ENCODE assay signal across 8 cellular contexts in genomic region chr7:151226560-151226874, GRCh38. TPM values are rescaled to one million over a fixed set of nuclear protein-coding genes. Genes with fewer than 3 reads are reported as not detected.
DNase-seq lines count a peak whose midpoint lies in the region; ATAC-seq and TF ChIP-seq lines count a peak whose summit lies in the region.

No MANE protein-coding gene starts in this region.

- no peaks in the 10 kb centered on the region for H4K20me1 ChIP-seq in SU-DHL-6 (ENCODE audit: low read depth, low read length)
- H4K20me1 ChIP-seq in smooth muscle cell (ENCODE audit: low read depth), result no peaks in the 10 kb centered on the region

- H3K27me3 ChIP-seq in SU-DHL-6 (ENCODE audit: low read length) (no peaks in the 10 kb centered on the region), heart right ventricle (no peaks in the 10 kb centered on the region), smooth muscle cell (ENCODE audit: low read depth) (no peaks in the 10 kb centered on the region)

- peaks cover 32% of the 10 kb centered on the region for H3K4me1 Mint-ChIP-seq in T-helper 1 cell treated with Interleukin-12 subunit alpha and Interleukin-12 subunit beta and Interleukin-4 antibody, amounts not matched to agents 30 μg/mL and 1 μg/mL, for 36 hours (ENCODE audit: low read depth)

- no peaks in the 10 kb centered on the region for H3K9me3 Mint-ChIP-seq in T-helper 1 cell treated with Interleukin-12 subunit alpha and Interleukin-12 subunit beta and Interleukin-4 antibody, amounts not matched to agents 30 μg/mL and 1 μg/mL, for 36 hours

- intact Hi-C loops in heart right ventricle (cut with DNase I), result loop anchor here in 2 of 10 donors (5.0 kb wide), 1 partner anchor 104 kb away; no protein-coding TSS in a partner anchor

- H3K9me3 ChIP-seq in SU-DHL-6 (ENCODE audit: insufficient read depth, low read length) (no peaks in the 10 kb centered on the region), heart right ventricle (no peaks in the 10 kb centered on the region), smooth muscle cell (replicated peaks; ENCODE audit: low read depth) (no peaks in the 10 kb centered on the region)

- peaks cover 8 to 31% (median 25%) of the 10 kb centered on the region in 9 donors for H3K4me1 ChIP-seq in heart right ventricle
- peaks cover 16% of the 10 kb centered on the region for H3K4me1 ChIP-seq in smooth muscle cell (ENCODE audit: low read depth)

- H3K36me3 ChIP-seq in SU-DHL-6 (ENCODE audit: low read length) (0 out of 2 replicates have a peak, but pooled peaks cover 7% of the 10 kb centered on the region), heart right ventricle (peaks cover 0 to 41% (median 33%) of the 10 kb centered on the region in 9 donors), smooth muscle cell (ENCODE audit: low read depth) (peaks cover 10% of the 10 kb centered on the region)

- H3K27me3 Mint-ChIP-seq in T-helper 1 cell treated with Interleukin-12 subunit alpha and Interleukin-12 subunit beta and Interleukin-4 antibody, amounts not matched to agents 30 μg/mL and 1 μg/mL, for 36 hours (ENCODE audit: low read depth), result peaks cover 6% of the 10 kb centered on the region

- peak in 5 of 8 donors; percentile 0 to 12 (median 3) for ATAC-seq in heart right ventricle

- peaks cover 27% of the 10 kb centered on the region for H3K36me3 Mint-ChIP-seq in T-helper 1 cell treated with Interleukin-12 subunit alpha and Interleukin-12 subunit beta and Interleukin-4 antibody, amounts not matched to agents 30 μg/mL and 1 μg/mL, for 36 hours (ENCODE audit: low read depth)

- no peak for DNase-seq in T-helper 1 cell
- no peak for DNase-seq in heart right ventricle
- no peak for DNase-seq in smooth muscle cell (lab: John Stamatoyannopoulos, UW; ENCODE audit: unreplicated experiment)
- no peak for DNase-seq in stimulated activated CD4-positive, alpha-beta T cell treated with anti-CD3 and anti-CD28 coated beads, Interleukin-4, amount 100 ng/mL, for 24 hours
- no peak for DNase-seq in DMS79 treated with DMSO at 0.1 percent for 48 hours (lab: John Stamatoyannopoulos, UW)
- no peak for DNase-seq in OCI-M2 (lab: John Stamatoyannopoulos, UW; ENCODE audit: unreplicated experiment)

- H3K27ac ChIP-seq in SU-DHL-6 (ENCODE audit: low read depth, low read length) (no peak overlapping the region), heart right ventricle (peak overlapping the region in 9 of 10 donors; percentile 63 to 91 (median 81)), smooth muscle cell (ENCODE audit: low read depth) (peak overlapping the region; percentile 58)

- H3K79me2 ChIP-seq in SU-DHL-6 (ENCODE audit: insufficient read depth, low read length), result peaks cover 19% of the 10 kb centered on the region
- H3K79me2 ChIP-seq in smooth muscle cell (ENCODE audit: low read depth), result peaks cover 20% of the 10 kb centered on the region

- 0% methylated on average over 15 of the region's 15 CpGs for WGBS in heart right ventricle, 2 donors
- WGBS in smooth muscle cell (ENCODE audit: low lambda C conversion rate), result 5% methylated on average over 15 of the region's 15 CpGs

- H2AFZ ChIP-seq in SU-DHL-6 (ENCODE audit: low read depth, low read length, severe bottlenecking), result peak overlapping the region; percentile 35
- peak overlapping the region; percentile 93 for H2AFZ ChIP-seq in smooth muscle cell (ENCODE audit: low read depth)

- no peaks in the 10 kb centered on the region for H3F3A ChIP-seq in SU-DHL-6 (ENCODE audit: insufficient read depth)
- H3F3A ChIP-seq in smooth muscle cell (ENCODE audit: low read depth), result no peaks in the 10 kb centered on the region

- H3K27ac Mint-ChIP-seq in T-helper 1 cell treated with Interleukin-12 subunit alpha and Interleukin-12 subunit beta and Interleukin-4 antibody, amounts not matched to agents 30 μg/mL and 1 μg/mL, for 36 hours, result peak overlapping the region; percentile 94

- no peaks in the 10 kb centered on the region for H3K9me2 ChIP-seq in SU-DHL-6 (replicated peaks; ENCODE audit: insufficient read depth, low read length)

- peak overlapping the region; percentile 95 for H3K4me3 Mint-ChIP-seq in T-helper 1 cell treated with Interleukin-12 subunit alpha and Interleukin-12 subunit beta and Interleukin-4 antibody, amounts not matched to agents 30 μg/mL and 1 μg/mL, for 36 hours

- H3K4me3 ChIP-seq in SU-DHL-6 (ENCODE audit: insufficient read depth, low read length, poor library complexity, severe bottlenecking) (peak overlapping the region; percentile 70), heart right ventricle (peak overlapping the region; percentile 65 to 94 (median 88)), smooth muscle cell (peak overlapping the region; percentile 72)

- H3K4me2 ChIP-seq in SU-DHL-6 (ENCODE audit: low read depth, low read length, poor library complexity, severe bottlenecking) (peak overlapping the region; percentile 95), smooth muscle cell (peak overlapping the region; percentile 94)

- TF ChIP-seq CTCF in SU-DHL-6 (IDR thresholded peaks at IDR 0.05; ENCODE audit: insufficient read depth, low read length, poor library complexity, severe bottlenecking) (no peak), heart right ventricle (IDR thresholded peaks at IDR 0.05) (no peak), smooth muscle cell (IDR thresholded peaks at IDR 0.05; ENCODE audit: borderline replicate concordance, insufficient read depth, poor library complexity, severe bottlenecking) (no peak)

- H3K9ac ChIP-seq in SU-DHL-6 (ENCODE audit: low read length), result peak overlapping the region; percentile 71
- peak overlapping the region; percentile 86 for H3K9ac ChIP-seq in smooth muscle cell (ENCODE audit: low read depth)

RNA-seq across cellular contexts. Expression of gene ABCF2, which starts 0.5 kb away (rescaled TPM):
- 10 to 100 TPM; 25.2 to 33.8 (median 29.5) TPM for total RNA-seq in heart right ventricle
- 10 to 100 TPM; 13.0 to 35.2 TPM for polyA plus RNA-seq in heart right ventricle
- total RNA-seq in smooth muscle cell, result 30.5 and 35.1 TPM in 2 replicates
- polyA plus RNA-seq in smooth muscle cell, result 24.2 and 26.5 TPM in 2 replicates

RNA-seq across cellular contexts. Expression of gene CHPF2, which starts 5.8 kb away (rescaled TPM):
- total RNA-seq in heart right ventricle (10 to 100 TPM; 12.1 to 22.4 (median 17.4) TPM), smooth muscle cell (42.3 and 43.7 TPM in 2 replicates)
- polyA plus RNA-seq in heart right ventricle (10 to 100 TPM; 19.2 to 20.9 TPM), smooth muscle cell (70.8 and 71.8 TPM in 2 replicates)

RNA-seq across cellular contexts. Expression of gene H2BK1, which starts 16.2 kb away (rescaled TPM):
- not detected for total RNA-seq in heart right ventricle
- polyA plus RNA-seq in heart right ventricle, result not detected
- not detected in 2 replicates for total RNA-seq in smooth muscle cell
- not detected in 2 replicates for polyA plus RNA-seq in smooth muscle cell

RNA-seq across cellular contexts. Expression of gene SMARCD3, which starts 22.0 kb away (rescaled TPM):
- total RNA-seq in heart right ventricle (100 to 1,000 TPM in 5 of 10 donors, 10 to 100 TPM in 5; 78.0 to 119 (median 97.6) TPM), smooth muscle cell (35.8 and 44.4 TPM in 2 replicates)
- polyA plus RNA-seq in heart right ventricle (100 to 1,000 TPM in 1 of 2 donors, 10 to 100 TPM in 1; 77.7 to 175 TPM), smooth muscle cell (58.1 and 66.3 TPM in 2 replicates)

RNA-seq across cellular contexts. Expression of gene ASB10, which starts 39.5 kb away (rescaled TPM):
- total RNA-seq in heart right ventricle, result 10 to 100 TPM; 17.5 to 44.6 (median 29.1) TPM
- polyA plus RNA-seq in heart right ventricle, result 10 to 100 TPM in 1 of 2 donors, 1 to 10 TPM in 1; 7.2 to 63.4 TPM
- not detected in 2 replicates for total RNA-seq in smooth muscle cell
- not detected in 2 replicates for polyA plus RNA-seq in smooth muscle cell
